In the genomic region with DNA sequence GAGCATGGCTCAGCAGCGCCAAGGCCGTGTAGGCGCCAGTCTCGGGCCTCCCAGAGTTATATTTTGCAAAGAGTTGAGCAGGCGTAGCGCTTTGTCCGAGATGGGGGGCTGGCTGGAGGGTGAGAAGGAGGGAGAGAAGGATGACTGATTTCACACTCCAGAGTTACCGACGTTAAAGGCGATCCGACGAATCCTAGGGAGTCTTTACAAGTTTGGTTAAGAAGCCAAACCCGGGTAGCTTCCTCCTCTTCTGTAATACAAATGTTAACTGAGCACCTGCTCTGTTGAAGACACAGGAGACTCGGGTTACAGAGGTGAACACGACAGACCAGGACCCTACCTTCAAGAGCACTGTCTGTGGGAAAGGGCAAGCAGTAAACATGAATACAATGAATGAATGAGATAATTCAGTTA, we compare ENCODE assay signal across 8 cellular contexts. TPM values are rescaled to one million over a fixed set of nuclear protein-coding genes. Genes with fewer than 3 reads are reported as not detected.
DNase-seq lines count a peak whose midpoint lies in the region; ATAC-seq and TF ChIP-seq lines count a peak whose summit lies in the region.

No MANE protein-coding gene starts in this region.

- H3K27me3 Mint-ChIP-seq in activated naive CD4-positive, alpha-beta T cell treated with anti-CD3 and anti-CD28 coated beads, Interleukin-2, amount 50 U/mL, for 24 hours = no peaks in the 10 kb centered on the region

- DNase-seq in activated naive CD4-positive, alpha-beta T cell treated with Interleukin-2 at 50 U/mL for 16 hours = no peak
- DNase-seq in activated naive CD4-positive, alpha-beta T cell treated with anti-CD3 and anti-CD28 coated beads, Interleukin-2, amount 50 U/mL, for 72 hours (ENCODE audit: low spot score in 2 of 2) = no peak
- DNase-seq in UCSD-AML1 (lab: John Stamatoyannopoulos, UW; ENCODE audit: unreplicated experiment) = no peak

- H3K27me3 ChIP-seq in liver (ENCODE audit: control insufficient read depth in 4 of 4, insufficient read depth in 4 of 4, low read length in 3 of 4) = no peaks in the 10 kb centered on the region

- WGBS in liver = 0% methylated on average over 15 of the region's 15 CpGs
- WGBS in urinary bladder = under 1% methylated on average over 15 of the region's 15 CpGs

- no peak for ATAC-seq in activated naive CD4-positive, alpha-beta T cell treated with anti-CD3 and anti-CD28 coated beads, Interleukin-2, amount 50 U/mL, for 72 hours
- ATAC-seq in GM18907 (IDR thresholded peaks at IDR 0.05; ENCODE audit: unreplicated experiment) (no peak), HG03378 (IDR thresholded peaks at IDR 0.05; ENCODE audit: unreplicated experiment) (no peak)

- H3K4me1 Mint-ChIP-seq in activated naive CD4-positive, alpha-beta T cell treated with anti-CD3 and anti-CD28 coated beads, Interleukin-2, amount 50 U/mL, for 24 hours = peaks cover 80% of the 10 kb centered on the region

- H3K4me3 Mint-ChIP-seq in activated naive CD4-positive, alpha-beta T cell treated with anti-CD3 and anti-CD28 coated beads, Interleukin-2, amount 50 U/mL, for 24 hours = peak overlapping the region; percentile 99

- TF ChIP-seq CTCF in liver (IDR thresholded peaks at IDR 0.05; ENCODE audit: low read depth, low read length, missing input control) = no peak

- peak overlapping the region; percentile 99 for H3K27ac Mint-ChIP-seq in activated naive CD4-positive, alpha-beta T cell treated with anti-CD3 and anti-CD28 coated beads, Interleukin-2, amount 50 U/mL, for 24 hours
- peak overlapping the region; percentile 97 to 100 for H3K27ac Mint-ChIP-seq in activated naive CD4-positive, alpha-beta T cell treated with anti-CD3 and anti-CD28 coated beads, Interleukin-2, amount 50 U/mL, for 72 hours

- H3K36me3 ChIP-seq in liver (ENCODE audit: control insufficient read depth in 4 of 4, insufficient read depth in 3 of 4, low read depth in 1 of 4, low read length in 3 of 4) = peaks cover 0 to 1% (median 0%) of the 10 kb centered on the region in 4 donors
- no peaks in the 10 kb centered on the region for H3K36me3 ChIP-seq in urinary bladder (ENCODE audit: insufficient read depth)

- H3K36me3 Mint-ChIP-seq in activated naive CD4-positive, alpha-beta T cell treated with anti-CD3 and anti-CD28 coated beads, Interleukin-2, amount 50 U/mL, for 24 hours = peaks cover 6% of the 10 kb centered on the region
- H3K36me3 Mint-ChIP-seq in activated naive CD4-positive, alpha-beta T cell treated with anti-CD3 and anti-CD28 coated beads, Interleukin-2, amount 50 U/mL, for 72 hours = peaks cover 16 to 40% of the 10 kb centered on the region in 2 donors

- H3K9me3 ChIP-seq in liver (ENCODE audit: control insufficient read depth in 4 of 4, low read length in 3 of 4) = no peaks in the 10 kb centered on the region

- TF ChIP-seq RAD21 in liver (IDR thresholded peaks at IDR 0.05) = no peak

- H3K9me3 Mint-ChIP-seq in activated naive CD4-positive, alpha-beta T cell treated with anti-CD3 and anti-CD28 coated beads, Interleukin-2, amount 50 U/mL, for 24 hours = no peaks in the 10 kb centered on the region
- H3K9me3 Mint-ChIP-seq in activated naive CD4-positive, alpha-beta T cell treated with anti-CD3 and anti-CD28 coated beads, Interleukin-2, amount 50 U/mL, for 72 hours = no peaks in the 10 kb centered on the region

- H3K27ac ChIP-seq in liver (ENCODE audit: low read depth in 1 of 2, low read length in 2 of 2) (peak overlapping the region; percentile 73 to 99), urinary bladder (ENCODE audit: low read depth) (peak overlapping the region; percentile 66)

- H3K4me3 ChIP-seq in liver (ENCODE audit: low read depth in 1 of 3, low read length in 3 of 3) (peak overlapping the region; percentile 58 to 76 (median 64)), urinary bladder (ENCODE audit: low read depth, low read length) (peak overlapping the region; percentile 51)

- H3K4me1 ChIP-seq in liver (ENCODE audit: control insufficient read depth in 4 of 4, insufficient read depth in 4 of 4, low read length in 3 of 4) = peaks cover 11 to 46% (median 29%) of the 10 kb centered on the region in 4 donors
- peaks cover 2% of the 10 kb centered on the region for H3K4me1 ChIP-seq in urinary bladder (ENCODE audit: insufficient read depth)

- peak overlapping the region; percentile 30 to 85 for H3K9ac ChIP-seq in liver (ENCODE audit: low read depth in 1 of 2, low read length in 2 of 2)

TF ChIP-seq in liver, 16 proteins besides CTCF, POLR2A, EP300 and RAD21:
- no peak for TF ChIP-seq RXRA (IDR thresholded peaks at IDR 0.05)
- TF ChIP-seq HNF4A (conservative IDR thresholded peaks at IDR 0.05) = peak in 1 of 2 donors; percentile 1
TF ChIP-seq in liver: peak in this region for 1.

RNA-seq across cellular contexts. Expression of gene POLR2A, which starts 0.8 kb away (rescaled TPM):
- 100 to 1,000 TPM; 280 to 333 TPM for total RNA-seq in activated naive CD4-positive, alpha-beta T cell treated with anti-CD3 and anti-CD28 coated beads, Interleukin-2, amount 50 U/mL, for 72 hours
- total RNA-seq in liver = 10 to 100 TPM; 53.5 to 54.4 TPM
- 10 to 100 TPM; 13.3 to 16.2 TPM for polyA plus RNA-seq in liver
- total RNA-seq in urinary bladder = 52.3 TPM
- polyA plus RNA-seq in urinary bladder = 32.2 TPM

RNA-seq across cellular contexts. Expression of gene SLC35G6, which starts 3.7 kb away (rescaled TPM):
- total RNA-seq in activated naive CD4-positive, alpha-beta T cell treated with anti-CD3 and anti-CD28 coated beads, Interleukin-2, amount 50 U/mL, for 72 hours = not detected
- total RNA-seq in liver = not detected
- not detected for polyA plus RNA-seq in liver
- not detected for total RNA-seq in urinary bladder
- not detected for polyA plus RNA-seq in urinary bladder

RNA-seq across cellular contexts. Expression of gene ZBTB4, which starts 5.5 kb away (rescaled TPM):
- total RNA-seq in activated naive CD4-positive, alpha-beta T cell treated with anti-CD3 and anti-CD28 coated beads, Interleukin-2, amount 50 U/mL, for 72 hours = 10 to 100 TPM; 21.8 to 26.5 TPM
- 1 to 10 TPM; 4.6 to 6.0 TPM for total RNA-seq in liver
- polyA plus RNA-seq in liver = 1 to 10 TPM; 1.5 to 5.7 TPM
- total RNA-seq in urinary bladder = 21.1 TPM
- 76.2 TPM for polyA plus RNA-seq in urinary bladder

RNA-seq across cellular contexts. Expression of gene CHRNB1, which starts 40.1 kb away (rescaled TPM):
- 10 to 100 TPM; 12.1 to 17.6 TPM for total RNA-seq in activated naive CD4-positive, alpha-beta T cell treated with anti-CD3 and anti-CD28 coated beads, Interleukin-2, amount 50 U/mL, for 72 hours
- 1 to 10 TPM; 4.2 to 7.4 TPM for total RNA-seq in liver
- 10 to 100 TPM in 1 of 2 donors, 1 to 10 TPM in 1; 7.0 to 11.5 TPM for polyA plus RNA-seq in liver
- 10.7 TPM for total RNA-seq in urinary bladder
- 15.4 TPM for polyA plus RNA-seq in urinary bladder

RNA-seq across cellular contexts. Expression of gene FGF11, which starts 45.7 kb away (rescaled TPM):
- 10 to 100 TPM in 1 of 2 donors, 1 to 10 TPM in 1; 2.6 to 35.5 TPM for total RNA-seq in activated naive CD4-positive, alpha-beta T cell treated with anti-CD3 and anti-CD28 coated beads, Interleukin-2, amount 50 U/mL, for 72 hours
- total RNA-seq in liver = under 1 TPM; 0.19 to 0.25 TPM
- polyA plus RNA-seq in liver = under 1 TPM; 0.17 to 0.21 TPM
- 2.1 TPM for total RNA-seq in urinary bladder
- polyA plus RNA-seq in urinary bladder = 0.95 TPM
